In the genomic region with DNA sequence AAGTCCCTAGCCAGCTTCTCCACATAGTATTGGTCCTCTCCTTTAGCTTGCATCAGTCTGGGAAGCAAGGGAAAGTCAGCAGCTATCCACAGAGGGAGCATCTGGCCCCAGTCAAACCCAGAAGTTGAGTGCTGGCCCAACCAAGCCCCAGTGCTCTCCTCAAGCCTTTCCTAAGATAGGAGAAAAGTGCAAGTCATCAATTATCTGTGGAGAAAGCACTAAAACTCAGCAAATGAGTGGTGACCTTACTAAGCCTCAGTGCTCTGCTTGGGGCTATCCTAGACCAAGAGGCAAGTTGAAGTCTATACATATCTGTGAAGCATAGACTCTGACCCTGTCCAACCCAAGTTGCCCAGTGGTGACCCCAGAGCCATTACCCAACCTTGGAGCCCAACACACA, we compare ENCODE assay signal across 35 cellular contexts.
"Had no signal": no experiment of that assay in that cellular context is flagged by ENCODE, and none has a peak within 500 bp of the region (broad histone marks: within the 10 kb centered on the region; RNA-seq: fewer than 3 reads in every experiment).

No MANE protein-coding gene starts in this region.

- H3K27me3 ChIP-seq: MG63 had no signal

- H3K4me3 ChIP-seq: MG63 had no signal

- DNase-seq: Karpas-422, Kasumi-1, MG63, MM.1S, MV-4-11, NCI-H1048, NCI-H1092, NCI-H1092 treated with DMSO at 0.1 percent for 48 hours, NCI-H1105, NCI-H1105 treated with DMSO at 0.1 percent for 48 hours, NCI-H1417, NCI-H1417 treated with DMSO at 0.1 percent for 48 hours, NCI-H1436, NCI-H1436 treated with DMSO at 0.1 percent for 48 hours, NCI-H146, NCI-H1694, NCI-H1694 treated with DMSO at 0.1 percent for 48 hours, NCI-H187, NCI-H187 treated with DMSO at 0.1 percent for 48 hours, NCI-H1930, NCI-H2029, NCI-H2029 treated with DMSO at 0.1 percent for 48 hours, NCI-H2081, NCI-H2081 treated with DMSO at 0.1 percent for 48 hours, NCI-H2107, NCI-H2171, NCI-H2171 treated with DMSO at 0.1 percent for 48 hours, NCI-H2227 treated with DMSO at 0.1 percent for 48 hours, NCI-H226, NCI-H345, NCI-H446, NCI-H446 treated with DMSO at 0.1 percent for 48 hours, NCI-H510A, NCI-H510A treated with DMSO at 0.1 percent for 48 hours, NCI-H524 had no signal

- H3K36me3 ChIP-seq: MG63 had no signal

- H3K9me3 ChIP-seq: MG63 had no signal
